8 cellular contexts compared by ENCODE assay signal in the genomic region with DNA sequence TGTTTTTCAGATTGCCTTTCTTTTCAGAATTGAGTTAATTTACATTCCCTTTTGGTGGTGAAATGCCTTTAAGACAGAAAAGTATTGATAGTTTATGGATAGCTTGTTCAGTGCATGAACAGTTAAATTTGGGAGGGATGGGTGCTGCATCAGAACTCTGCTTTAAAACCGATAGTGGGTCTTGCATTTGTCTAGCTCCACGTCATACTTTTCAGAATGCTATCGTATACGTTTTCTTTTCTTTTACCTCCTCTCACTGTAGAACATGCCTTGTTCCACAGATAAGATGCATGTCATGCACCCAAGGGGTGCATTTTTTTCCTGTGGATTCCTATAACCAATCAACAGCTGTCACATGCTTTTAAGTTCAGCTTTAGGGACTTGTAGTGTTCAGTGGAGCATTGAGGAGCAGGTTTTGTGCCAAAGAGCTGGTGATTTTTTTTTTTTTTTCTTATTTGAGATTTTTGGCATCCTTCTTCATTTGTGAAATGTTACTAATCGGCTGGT.
A peak's percentile ranks its signal among the peaks of the same experiment; 100 is the strongest.
DNase-seq lines count a peak whose midpoint lies in the region; ATAC-seq, FAIRE-seq and TF ChIP-seq lines count a peak whose summit lies in the region.

No MANE protein-coding gene starts in this region.

- no peak overlapping the region for H3K4me3 ChIP-seq in BLaER1 treated with 17β-estradiol and CSF1 and Interleukin-3, amounts not matched to agents 10 nM and 100 nM
- no peak overlapping the region for H3K4me3 ChIP-seq in mucosa of stomach (ENCODE audit: low read length)

- H3K27ac ChIP-seq in BLaER1 treated with 17β-estradiol and CSF1 and Interleukin-3, amounts not matched to agents 10 nM and 100 nM = no peak overlapping the region
- H3K27ac ChIP-seq in cingulate gyrus (ENCODE audit: low read depth, low read length) = peak overlapping the region; percentile 48

- peak overlapping the region in 3 of 11 experiments; percentile 1 to 87 (median 41); a peak in 3 of 22 replicates for H3K9ac ChIP-seq in BLaER1 treated with 17β-estradiol and CSF1 and Interleukin-3, amounts not matched to agents 10 nM and 100 nM
- H3K9ac ChIP-seq in mucosa of stomach (ENCODE audit: low read length) = peak overlapping the region; percentile 98

- peak; percentile 47 for DNase-seq in MV-4-11 (lab: John Stamatoyannopoulos, UW)
- no peak for DNase-seq in cerebellar nuclear complex (lab: John Stamatoyannopoulos, UW)
- no peak for DNase-seq in DMS 273 (lab: John Stamatoyannopoulos, UW; ENCODE audit: unreplicated experiment)
- DNase-seq in D721Med (ENCODE audit: insufficient read length, low spot score) = no peak

- peaks cover 0 to 32% (median 11%) of the 10 kb centered on the region in 11 experiments; a peak in 7 of 22 replicates for H4K20me1 ChIP-seq in BLaER1 treated with 17β-estradiol and CSF1 and Interleukin-3, amounts not matched to agents 10 nM and 100 nM

- no peak for TF ChIP-seq CTCF in D721Med (IDR thresholded peaks at IDR 0.05; ENCODE audit: insufficient read depth, missing control alignments)

- no peak for FAIRE-seq in D721Med (lab: Jason Lieb, UNC)

- ATAC-seq in HG02642 (IDR thresholded peaks at IDR 0.05; ENCODE audit: poor library complexity, unreplicated experiment) = no peak

- H3K27me3 ChIP-seq in BLaER1 treated with 17β-estradiol and CSF1 and Interleukin-3, amounts not matched to agents 10 nM and 100 nM = no peaks in the 10 kb centered on the region
- no peaks in the 10 kb centered on the region for H3K27me3 ChIP-seq in mucosa of stomach (ENCODE audit: control insufficient read depth, insufficient read depth, low read length)

- H3K4me2 ChIP-seq in BLaER1 treated with 17β-estradiol and CSF1 and Interleukin-3, amounts not matched to agents 10 nM and 100 nM = peak overlapping the region; percentile 79 to 96 (median 89)

- no peaks in the 10 kb centered on the region for H3K9me3 ChIP-seq in BLaER1 treated with 17β-estradiol and CSF1 and Interleukin-3, amounts not matched to agents 10 nM and 100 nM (replicated peaks in 1 of 11)
- H3K9me3 ChIP-seq in mucosa of stomach (ENCODE audit: control insufficient read depth, low read length) = no peaks in the 10 kb centered on the region

- no peaks in the 10 kb centered on the region for H3K36me3 ChIP-seq in BLaER1 treated with 17β-estradiol and CSF1 and Interleukin-3, amounts not matched to agents 10 nM and 100 nM
- H3K36me3 ChIP-seq in mucosa of stomach (ENCODE audit: control insufficient read depth, insufficient read depth, low read length) = no peaks in the 10 kb centered on the region

- H3K4me1 ChIP-seq in BLaER1 treated with 17β-estradiol and CSF1 and Interleukin-3, amounts not matched to agents 10 nM and 100 nM = peaks cover 39 to 50% (median 45%) of the 10 kb centered on the region in 10 experiments
- peaks cover 37% of the 10 kb centered on the region for H3K4me1 ChIP-seq in mucosa of stomach (ENCODE audit: control insufficient read depth, insufficient read depth, low read length)
